25 cellular contexts compared by ENCODE assay signal in the genomic region with DNA sequence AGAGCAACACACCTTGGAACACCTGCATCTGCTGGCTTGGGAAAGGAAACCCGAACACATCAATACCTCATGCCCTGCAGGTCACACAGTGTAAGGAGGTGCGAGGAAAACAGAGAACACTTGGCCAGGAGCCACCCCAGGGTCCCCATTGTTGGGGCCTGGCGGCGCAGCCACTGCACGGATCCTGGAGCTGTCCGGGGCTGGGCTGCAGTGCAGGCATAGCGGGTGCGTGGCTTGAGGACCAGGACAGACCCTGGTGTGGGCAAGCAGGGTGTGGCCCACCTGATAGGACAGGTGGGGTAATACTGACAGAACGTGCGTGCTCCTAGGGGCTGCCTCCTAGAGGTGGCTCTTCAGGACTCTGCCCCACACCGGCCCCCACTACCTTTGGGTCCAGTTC. TPM values are rescaled to one million over a fixed set of nuclear protein-coding genes. Genes with fewer than 3 reads are reported as not detected.
"Had no signal": no experiment of that assay in that cellular context is flagged by ENCODE, and none has a peak within 500 bp of the region (broad histone marks: within the 10 kb centered on the region; RNA-seq: fewer than 3 reads in every experiment).

No MANE protein-coding gene starts in this region.

- H3K27me3 Mint-ChIP-seq: activated CD4-positive, alpha-beta memory T cell treated with anti-CD3 and anti-CD28 coated beads for 36 hours; activated CD4-positive, alpha-beta T cell treated with anti-CD3 and anti-CD28 coated beads, Interleukin-2, amount 10 ng/mL, durations not matched to agents 7 days and 5 days; activated naive CD8-positive, alpha-beta T cell treated with anti-CD3 and anti-CD28 coated beads, Interleukin-2, amount 50 U/mL, for 24 hours; brain; central memory CD8-positive, alpha-beta T cell; T-helper 17 cell had no signal

- ATAC-seq: activated naive CD4-positive, alpha-beta T cell treated with anti-CD3 and anti-CD28 coated beads, Interleukin-2, amount 50 U/mL, for 72 hours; activated naive CD8-positive, alpha-beta T cell treated with anti-CD3 and anti-CD28 coated beads, Interleukin-2, amount 50 U/mL, for 24 hours; activated T-cell treated with anti-CD3 and anti-CD28 coated beads, Interleukin-2, amount 50 U/mL, for 4 hours; T-helper 17 cell had no signal

- H3K4me3 ChIP-seq: Peyer's patch had no signal

- H3K27ac ChIP-seq: Peyer's patch, VCaP had no signal

- H3K4me3 Mint-ChIP-seq: activated CD4-positive, alpha-beta memory T cell treated with anti-CD3 and anti-CD28 coated beads for 36 hours; activated CD4-positive, alpha-beta T cell treated with anti-CD3 and anti-CD28 coated beads, Interleukin-2, amount 10 ng/mL, durations not matched to agents 7 days and 5 days; activated naive CD8-positive, alpha-beta T cell treated with anti-CD3 and anti-CD28 coated beads, Interleukin-2, amount 50 U/mL, for 24 hours; activated T-cell treated with anti-CD3 and anti-CD28 coated beads, Interleukin-2, amount 50 U/mL, for 4 hours; brain; central memory CD8-positive, alpha-beta T cell; T-helper 17 cell had no signal

- H3K4me1 ChIP-seq: Peyer's patch had no signal

- DNase-seq: activated CD4-positive, alpha-beta memory T cell treated with anti-CD3 and anti-CD28 coated beads for 36 hours; activated CD4-positive, alpha-beta T cell treated with anti-CD3 and anti-CD28 coated beads, Interleukin-2, amount 10 ng/mL, durations not matched to agents 7 days and 5 days; activated CD4-positive, CD25-positive, alpha-beta regulatory T cell; activated CD8-positive, alpha-beta memory T cell treated with anti-CD3 and anti-CD28 coated beads for 24 hours; activated effector memory CD4-positive, alpha-beta T cell treated with anti-CD3 and anti-CD28 coated beads, Interleukin-2, amount 50 U/mL, for 16 hours; activated naive CD4-positive, alpha-beta T cell treated with Interleukin-2 at 50 U/mL for 16 hours; activated naive CD8-positive, alpha-beta T cell treated with anti-CD3 and anti-CD28 coated beads, Interleukin-2, amount 50 U/mL, for 24 hours; activated T-cell treated with anti-CD3 and anti-CD28 coated beads, Interleukin-2, amount 50 U/mL, for 4 hours; amniotic stem cell; KG1; NCI-H1048; NCI-H146; NCI-H187 treated with DMSO at 0.1 percent for 48 hours; NCI-H2081 treated with DMSO at 0.1 percent for 48 hours; NCI-H446; NCI-H524; NCI-H748 treated with DMSO at 0.1 percent for 48 hours; OCI-M1; Peyer's patch; SIG-M5; T-helper 17 cell had no signal

- H3K9me3 Mint-ChIP-seq: activated CD4-positive, alpha-beta memory T cell treated with anti-CD3 and anti-CD28 coated beads for 36 hours; activated CD4-positive, alpha-beta T cell treated with anti-CD3 and anti-CD28 coated beads, Interleukin-2, amount 10 ng/mL, durations not matched to agents 7 days and 5 days; activated naive CD4-positive, alpha-beta T cell treated with anti-CD3 and anti-CD28 coated beads, Interleukin-2, amount 50 U/mL, for 72 hours; activated naive CD8-positive, alpha-beta T cell treated with anti-CD3 and anti-CD28 coated beads, Interleukin-2, amount 50 U/mL, for 24 hours; activated T-cell treated with anti-CD3 and anti-CD28 coated beads, Interleukin-2, amount 50 U/mL, for 4 hours; brain; central memory CD8-positive, alpha-beta T cell had no signal

- H3K4me1 Mint-ChIP-seq: activated CD4-positive, alpha-beta T cell treated with anti-CD3 and anti-CD28 coated beads, Interleukin-2, amount 10 ng/mL, durations not matched to agents 7 days and 5 days; activated naive CD8-positive, alpha-beta T cell treated with anti-CD3 and anti-CD28 coated beads, Interleukin-2, amount 50 U/mL, for 24 hours; brain; T-helper 17 cell had no signal

- H3K9me3 ChIP-seq: Peyer's patch had no signal

- H3K27ac Mint-ChIP-seq: activated CD4-positive, alpha-beta memory T cell treated with anti-CD3 and anti-CD28 coated beads for 36 hours; activated CD4-positive, alpha-beta T cell treated with anti-CD3 and anti-CD28 coated beads, Interleukin-2, amount 10 ng/mL, durations not matched to agents 7 days and 5 days; activated naive CD8-positive, alpha-beta T cell treated with anti-CD3 and anti-CD28 coated beads, Interleukin-2, amount 50 U/mL, for 24 hours; T-helper 17 cell had no signal

- H3K27me3 ChIP-seq: Peyer's patch had no signal

RNA-seq across cellular contexts. Expression of a gene that starts 45.6 kb away (rescaled TPM):
- total RNA-seq: activated CD4-positive, alpha-beta memory T cell treated with anti-CD3 and anti-CD28 coated beads for 36 hours; activated CD4-positive, alpha-beta T cell treated with anti-CD3 and anti-CD28 coated beads, Interleukin-2, amount 10 ng/mL, durations not matched to agents 7 days and 5 days; Peyer's patch had no signal
